In genomic region chr14:29839691-29840090, GRCh38 we compare ENCODE assay signal across 1 cellular context.
TF ChIP-seq lines count a peak whose summit lies in the region.

No MANE protein-coding gene starts in this region.

TF ChIP-seq in HEK293, 187 proteins besides CTCF, POLR2A, EP300 and RAD21 (continued from another document):
- TF ChIP-seq TRIM28 (IDR thresholded peaks at IDR 0.05; ENCODE audit: borderline replicate concordance, low read length) = peak; percentile 90; the same call in 1 of the 2 replicates
